ENCODE assay signal across 8 cellular contexts in the genomic region with DNA sequence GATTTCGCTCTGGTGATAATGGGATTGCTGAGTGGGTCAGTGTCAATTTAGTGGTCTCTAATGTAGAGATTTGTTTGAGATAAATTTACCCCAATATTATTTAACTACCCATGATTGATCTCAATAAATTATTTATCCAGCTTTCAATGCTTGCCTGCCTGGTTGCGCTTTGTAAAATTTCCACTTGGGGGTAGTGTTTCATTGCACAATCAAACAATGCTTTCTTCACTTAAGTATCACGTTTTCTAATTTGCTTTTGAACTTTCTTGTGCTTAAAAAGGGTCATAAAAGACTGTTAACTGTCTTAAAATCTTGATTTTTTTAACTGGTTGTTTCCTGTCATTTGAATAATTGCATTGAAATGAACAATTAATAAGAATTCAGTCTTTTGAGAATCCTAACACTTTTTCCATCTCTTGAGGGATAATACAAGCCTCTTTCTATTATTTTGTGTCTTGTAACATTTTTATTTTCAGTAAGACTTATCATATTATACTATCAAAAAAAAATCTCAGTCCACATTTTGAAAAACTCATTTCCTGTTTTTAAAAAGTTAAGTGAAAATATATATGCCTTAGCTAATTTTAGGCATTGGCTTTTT. TPM values are rescaled to one million over a fixed set of nuclear protein-coding genes. Genes with fewer than 3 reads are reported as not detected.
DNase-seq lines count a peak whose midpoint lies in the region; ATAC-seq, FAIRE-seq and TF ChIP-seq lines count a peak whose summit lies in the region.

No MANE protein-coding gene starts in this region.

- intact Hi-C loops in activated CD4-positive, alpha-beta T cell treated with anti-CD3 and anti-CD28 coated beads for 36 hours (cut with DNase I, micrococcal nuclease) = loop anchor here (1.0 to 10.0 kb wide), 3 partner anchors 273 to 984 kb away; no protein-coding TSS in a partner anchor
- intact Hi-C loops in K562 (cut with micrococcal nuclease) = loop anchor here (1.0 to 10.0 kb wide), 2 partner anchors 164 to 273 kb away; no protein-coding TSS in a partner anchor

- no peak overlapping the region for H3K18ac ChIP-seq in mesenchymal stem cell (ENCODE audit: low read depth in 1 of 2, low read length in 2 of 2)

- BruUV-seq in K562 (replicated peaks; lab: Mats Ljungman, UMichigan) = no TSS peak

- H3K4me3 ChIP-seq in K562 (no peak overlapping the region), mesenchymal stem cell (ENCODE audit: insufficient read depth in 1 of 2, low read depth in 1 of 2, low read length in 2 of 2) (no peak overlapping the region)

- no peak overlapping the region for H4K8ac ChIP-seq in mesenchymal stem cell (ENCODE audit: low read length)

- POLR2A ChIA-PET in activated CD4-positive, alpha-beta T cell treated with anti-CD3 and anti-CD28 coated beads for 36 hours (lab: Charles Lee) = no interaction called here
- POLR2A ChIA-PET in K562 (lab: Yijun Ruan, JAX) = interaction anchor here (1.2 kb wide), 1 partner anchor 19 kb away, joined by 3 read pairs; a partner anchor contains a TSS

- FAIRE-seq in K562 (lab: Jason Lieb, UNC) = peak; percentile 75

- no peak overlapping the region for H3K23ac ChIP-seq in mesenchymal stem cell (ENCODE audit: low read length in 2 of 2)

- H3K79me1 ChIP-seq in mesenchymal stem cell (replicated peaks; ENCODE audit: low read length, poor library complexity, severe bottlenecking) = peaks cover 16% of the 10 kb centered on the region

- H3K36me3 Mint-ChIP-seq in activated CD4-positive, alpha-beta T cell treated with anti-CD3 and anti-CD28 coated beads for 36 hours (ENCODE audit: low read depth) = peaks cover 40% of the 10 kb centered on the region

- no peak overlapping the region for H3K4ac ChIP-seq in mesenchymal stem cell (ENCODE audit: low read depth in 1 of 2, low read length in 2 of 2)

- H3K9me1 ChIP-seq in K562 (ENCODE audit: control insufficient read depth, insufficient read depth, low read length) = no peaks in the 10 kb centered on the region

- no peak overlapping the region for H3K4me3 Mint-ChIP-seq in activated CD4-positive, alpha-beta T cell treated with anti-CD3 and anti-CD28 coated beads for 36 hours

- CTCF ChIA-PET in activated CD4-positive, alpha-beta T cell treated with anti-CD3 and anti-CD28 coated beads for 36 hours (lab: Charles Lee) = interaction anchor here (0.6 to 1.4 kb wide), 11 partner anchors 9 to 515 kb away, joined by 3 to 7 read pairs (median 3); a partner anchor contains a TSS
- CTCF ChIA-PET in K562 (lab: Yijun Ruan, JAX; ENCODE audit: low intra/inter-chr PET ratio) = no interaction called here

- ATAC-seq in activated CD4-positive, alpha-beta T cell treated with anti-CD3 and anti-CD28 coated beads for 36 hours = no peak
- ATAC-seq in GM21528 (IDR thresholded peaks at IDR 0.05; ENCODE audit: low FRiP score, unreplicated experiment) = peak; percentile 68
- ATAC-seq in K562 = peak; percentile 62; the same call in 2 of the 3 replicates
- no peak for ATAC-seq in HG03097 (IDR thresholded peaks at IDR 0.05; ENCODE audit: low FRiP score, unreplicated experiment)

- H3K27ac Mint-ChIP-seq in activated CD4-positive, alpha-beta T cell treated with anti-CD3 and anti-CD28 coated beads for 36 hours = no peak overlapping the region

- no peak overlapping the region for H3K27ac ChIP-seq in K562 (ENCODE audit: extremely low read depth, low read depth, low read length)
- H3K27ac ChIP-seq in mesenchymal stem cell (ENCODE audit: low read length, poor library complexity, severe bottlenecking) = no peak overlapping the region

- no peak for TF ChIP-seq POLR2A in K562 (conservative IDR thresholded peaks at IDR 0.05)

- peaks cover 3% of the 10 kb centered on the region; the same call in 1 of the 3 replicates for H3K79me2 ChIP-seq in K562 (ENCODE audit: control insufficient read depth, insufficient read depth, low read length)

- no peak overlapping the region for H3K14ac ChIP-seq in mesenchymal stem cell (ENCODE audit: low read length in 2 of 2)

- no peak overlapping the region for H3K9ac ChIP-seq in K562 (ENCODE audit: insufficient read depth in 1 of 2, low read depth in 2 of 2, low read length in 2 of 2)
- H3K9ac ChIP-seq in mesenchymal stem cell (ENCODE audit: low read length) = peak overlapping the region; percentile 42

- H3K4me1 ChIP-seq in K562 (replicated peaks in 1 of 2; ENCODE audit: control insufficient read depth in 2 of 2, insufficient read depth in 2 of 2, low read length in 2 of 2) (no peaks in the 10 kb centered on the region), mesenchymal stem cell (ENCODE audit: control insufficient read depth, insufficient read depth, low read depth, low read length) (no peaks in the 10 kb centered on the region)

- TF ChIP-seq RAD21 in K562 (CRISPR knock-in tag; conservative IDR thresholded peaks at IDR 0.05 in 1 of 2, IDR thresholded peaks at IDR 0.05 in 1 of 2) = peak; percentile 46 to 72

- TF ChIP-seq CTCF in LNCAP (IDR thresholded peaks at IDR 0.05) = peak; percentile 87
- TF ChIP-seq CTCF in K562 (IDR thresholded peaks at IDR 0.05 in 2 of 3, conservative IDR thresholded peaks at IDR 0.05 in 1 of 3; ENCODE audit: insufficient read depth in 2 of 3, low read depth in 1 of 3, low read length in 3 of 3) = peak; percentile 30 to 66 (median 54); a peak in 5 of 6 replicates

- no peak overlapping the region for H2BK15ac ChIP-seq in mesenchymal stem cell (ENCODE audit: low read depth, poor library complexity, severe bottlenecking)

- 47% methylated on average over 3 of the region's 3 CpGs for WGBS in K562 (ENCODE audit: insufficient coverage, low coverage, missing lambda C conversion rate)
- WGBS in mesenchymal stem cell = 80% methylated on average over 1 of the region's 3 CpGs

- peaks cover 21% of the 10 kb centered on the region for H3K9me3 Mint-ChIP-seq in activated CD4-positive, alpha-beta T cell treated with anti-CD3 and anti-CD28 coated beads for 36 hours (ENCODE audit: low read depth)

- H2BK5ac ChIP-seq in mesenchymal stem cell (ENCODE audit: low read depth, low read length, poor library complexity, severe bottlenecking) = no peak overlapping the region

- H3K4me1 Mint-ChIP-seq in activated CD4-positive, alpha-beta T cell treated with anti-CD3 and anti-CD28 coated beads for 36 hours = peaks cover 9% of the 10 kb centered on the region

- no peak for TF ChIP-seq EP300 in K562 (IDR thresholded peaks at IDR 0.05; ENCODE audit: low read length)

- H3K27me3 Mint-ChIP-seq in activated CD4-positive, alpha-beta T cell treated with anti-CD3 and anti-CD28 coated beads for 36 hours = no peaks in the 10 kb centered on the region

- no peaks in the 10 kb centered on the region for H3K9me3 ChIP-seq in K562 (replicated peaks; ENCODE audit: control insufficient read depth, insufficient read depth, low read depth, low read length)
- peaks cover 22% of the 10 kb centered on the region for H3K9me3 ChIP-seq in mesenchymal stem cell (ENCODE audit: control insufficient read depth, low read length)

- H4K91ac ChIP-seq in mesenchymal stem cell (ENCODE audit: low read length) = no peak overlapping the region

- H3K4me2 ChIP-seq in K562 (ENCODE audit: insufficient read depth, low read length) (no peak overlapping the region), mesenchymal stem cell (ENCODE audit: low read length, poor library complexity, severe bottlenecking) (no peak overlapping the region)

- H3K36me3 ChIP-seq in K562 (ENCODE audit: control insufficient read depth, insufficient read depth, low read length) = peaks cover 3% of the 10 kb centered on the region; the same call in 2 of the 3 replicates
- H3K36me3 ChIP-seq in mesenchymal stem cell (ENCODE audit: control insufficient read depth in 1 of 2, insufficient read depth in 2 of 2, low read depth in 1 of 2, low read length in 2 of 2) = peaks cover 10 to 29% of the 10 kb centered on the region in 2 experiments

- no peaks in the 10 kb centered on the region for H4K20me1 ChIP-seq in K562 (replicated peaks; ENCODE audit: control insufficient read depth, insufficient read depth, low read length)

- H2BK120ac ChIP-seq in mesenchymal stem cell (ENCODE audit: low read depth, low read length) = no peak overlapping the region

- no peak overlapping the region for H2AK5ac ChIP-seq in mesenchymal stem cell (ENCODE audit: low read length, severe bottlenecking)

- H3K27me3 ChIP-seq in K562 (ENCODE audit: control insufficient read depth in 2 of 2, insufficient read depth in 2 of 2, low read length in 2 of 2) = no peaks in the 10 kb centered on the region
- no peaks in the 10 kb centered on the region for H3K27me3 ChIP-seq in mesenchymal stem cell (ENCODE audit: control insufficient read depth in 1 of 2, insufficient read depth in 1 of 2, low read length in 2 of 2)

- in situ Hi-C loops in K562 (cut with MboI) = no loop called here

- H2AFZ ChIP-seq in K562 (ENCODE audit: low read depth, low read length) (no peak overlapping the region), mesenchymal stem cell (ENCODE audit: low read depth, low read length) (no peak overlapping the region)

- DNase-seq in activated CD4-positive, alpha-beta T cell treated with anti-CD3 and anti-CD28 coated beads for 36 hours = peak; percentile 33
- DNase-seq in activated CD4-positive, alpha-beta T cell treated with anti-CD3 and anti-CD28 coated beads, Interleukin-2, amount 50 U/mL, for 1 hour = no peak
- DNase-seq in K562 (ENCODE audit: extremely low read depth in 1 of 4, low spot score in 3 of 4) (peak in 3 of 4 experiments; percentile 11 to 42 (median 14)), mesenchymal stem cell (peak; percentile 62), NCI-H446 treated with DMSO at 0.1 percent for 48 hours (lab: John Stamatoyannopoulos, UW) (no peak)

- no peak overlapping the region for H2BK12ac ChIP-seq in mesenchymal stem cell (ENCODE audit: low read length in 2 of 2)

RNA-seq across cellular contexts. Expression of a gene that starts 18.7 kb away (rescaled TPM):
- 100 to 1,000 TPM in 1 of 2 experiments, 10 to 100 TPM in 1; 92.3 to 113 TPM for total RNA-seq in activated CD4-positive, alpha-beta T cell treated with anti-CD3 and anti-CD28 coated beads for 36 hours
- total RNA-seq in K562 (2011; cell fraction: chromatin; rRNA removed; ENCODE audit: low replicate concordance) = 60.9 and 67.5 TPM in 2 replicates
- 23.5 and 28.4 TPM in 2 replicates for total RNA-seq in K562 (2011; cell fraction: nucleolus; rRNA removed)
- total RNA-seq in K562 (2011; cell fraction: nucleoplasm; rRNA removed) = 32.8 and 46.1 TPM in 2 replicates
- total RNA-seq in K562 (2014; rRNA removed) (82.1 and 120 TPM in 2 replicates), K562 (2014; rRNA removed; fragmentation: Illumina TruSeq; extraction: Trizol) (108 and 110 TPM in 2 replicates), K562 (2015; rRNA removed; fragmentation: Illumina TruSeq; extraction: Trizol) (91.4 and 94.6 TPM in 2 replicates), K562 (2021) (109 and 114 TPM in 2 replicates)
- polyA plus RNA-seq in K562 (2011; rRNA removed) (157 and 187 TPM in 2 replicates), K562 (2014; fragmentation: Illumina TruSeq; extraction: Trizol) (95.4 and 119 TPM in 2 replicates), K562 (2014; fragmentation: Nextera tagmentation; extraction: Ambion mirVana) (10 to 100 TPM; 50.6 to 60.9 TPM), K562 (2014; rRNA removed) (72.5 and 76.2 TPM in 2 replicates)
- polyA plus RNA-seq in K562 (2011; cell fraction: cytosol; rRNA removed) = 64.0 and 120 TPM in 2 replicates
- 85.1 and 121 TPM in 2 replicates for polyA plus RNA-seq in K562 (2011; cell fraction: nucleus; rRNA removed)
- 93.3 and 132 TPM in 2 replicates for polyA plus RNA-seq in K562 (2012)
- polyA minus RNA-seq in K562 (2011; rRNA and poly(A)+ RNA removed) = 200 and 211 TPM in 2 replicates
- 69.9 and 88.9 TPM in 2 replicates for polyA minus RNA-seq in K562 (2011; cell fraction: cytosol; rRNA and poly(A)+ RNA removed)
- 47.1 and 79.5 TPM in 2 replicates for polyA minus RNA-seq in K562 (2011; cell fraction: nucleus; rRNA and poly(A)+ RNA removed)
- polyA plus RNA-seq in mesenchymal stem cell (2013, experiment 1 of 2) = 108 TPM
- 98.7 TPM for polyA plus RNA-seq in mesenchymal stem cell (2013, experiment 2 of 2)

Comparison
In these comparisons a context has a peak if more than half of its experiments do, and no peak if none do; other contexts are left out.
1. DNase-seq: peak in activated CD4-positive, alpha-beta T cell treated with anti-CD3 and anti-CD28 coated beads for 36 hours (single experiment), K562 (3 of 4) and mesenchymal stem cell (single experiment); none in activated CD4-positive, alpha-beta T cell treated with anti-CD3 and anti-CD28 coated beads, Interleukin-2, amount 50 U/mL, for 1 hour (single experiment) and NCI-H446 treated with DMSO at 0.1 percent for 48 hours (single experiment).
2. ATAC-seq: peak in GM21528 (single experiment) and K562 (single experiment); none in activated CD4-positive, alpha-beta T cell treated with anti-CD3 and anti-CD28 coated beads for 36 hours (single experiment) and HG03097 (single experiment).